In genomic region chr5:32453916-32454315, GRCh38 we compare ENCODE assay signal across 25 cellular contexts.
"Had no signal": no experiment of that assay in that cellular context is flagged by ENCODE, and none has a peak within 500 bp of the region (broad histone marks: within the 10 kb centered on the region; RNA-seq: fewer than 3 reads in every experiment).

No MANE protein-coding gene starts in this region.

- ATAC-seq: stimulated activated effector memory CD8-positive, alpha-beta T cell treated with anti-CD3 and anti-CD28 coated beads, Interleukin-12 subunit alpha, Interleukin-12 subunit beta, amount 100 ng/mL, for 72 hours; stimulated activated memory B cell treated with anti-CD40 and anti-IgM and Interleukin-4, amounts not matched to agents 10 μg/mL and 1 μg/mL and 100 μg/mL, for 72 hours; stimulated activated naive B cell treated with anti-CD40 and anti-IgM and Interleukin-4, amounts not matched to agents 10 μg/mL and 1 μg/mL and 100 μg/mL, for 72 hours; stimulated activated naive CD8-positive, alpha-beta T cell treated with anti-CD3 and anti-CD28 coated beads, Interleukin-15, amount 100 ng/mL, for 72 hours; stimulated activated naive CD8-positive, alpha-beta T cell treated with anti-CD3 and anti-CD28 coated beads, Interleukin-15, Interleukin-2, amounts not matched to agents 100 U/mL and 50 U/mL, for 24 hours; upper lobe of right lung had no signal

- H3K27ac ChIP-seq: stomach, suprapubic skin, testis, thoracic aorta, thyroid gland, tibial artery, tibial nerve, transverse colon, upper lobe of left lung, upper lobe of right lung, uterus, vagina had no signal

- H3K9me3 ChIP-seq: stomach, suprapubic skin, testis, thoracic aorta, thyroid gland, tibial artery, tibial nerve, transverse colon, upper lobe of left lung, upper lobe of right lung, uterus, vagina had no signal

- H3K4me3 ChIP-seq: stomach, suprapubic skin, testis, thoracic aorta, thyroid gland, tibial artery, tibial nerve, transverse colon, upper lobe of left lung, upper lobe of right lung, uterus, vagina had no signal

- DNase-seq: stimulated activated CD4-positive, alpha-beta T cell treated with anti-CD3 and anti-CD28 coated beads, Interleukin-2, amount 100 ng/mL, for 48 hours; stimulated activated CD4-positive, alpha-beta T cell treated with anti-CD3 and anti-CD28 coated beads, Interleukin-4, amount 100 ng/mL, for 1 hour; stimulated activated CD4-positive, alpha-beta T cell treated with anti-CD3 and anti-CD28 coated beads, Interleukin-4, amount 100 ng/mL, for 24 hours; stimulated activated CD4-positive, alpha-beta T cell treated with anti-CD3 and anti-CD28 coated beads, Interleukin-4, amount 100 ng/mL, for 4 hours; stimulated activated CD8-positive, alpha-beta memory T cell treated with anti-CD3 and anti-CD28 coated beads, Interleukin-4, amount 100 ng/mL, for 48 hours; stimulated activated naive B cell treated with anti-CD40 and anti-IgM and Interleukin-4, amounts not matched to agents 10 μg/mL and 1 μg/mL and 100 μg/mL, for 72 hours; stimulated activated naive CD4-positive, alpha-beta T cell; stimulated activated naive CD4-positive, alpha-beta T cell treated with Interleukin-2 at 50 U/mL for 16 hours; stimulated activated naive CD8-positive, alpha-beta T cell treated with anti-CD3 and anti-CD28 coated beads, Interleukin-15, amount 100 ng/mL, for 72 hours; stimulated activated naive CD8-positive, alpha-beta T cell treated with anti-CD3 and anti-CD28 coated beads, Interleukin-15, Interleukin-2, amounts not matched to agents 100 U/mL and 50 U/mL, for 24 hours; stomach; substantia nigra; testis; thyroid gland; tibial artery; transverse colon; upper lobe of left lung; upper lobe of right lung; uterus had no signal

- H3K27me3 ChIP-seq: stomach, testis, thyroid gland, tibial artery, tibial nerve, transverse colon, upper lobe of left lung, upper lobe of right lung, uterus, vagina had no signal

- H3K36me3 ChIP-seq: stomach, suprapubic skin, thoracic aorta, thyroid gland, tibial artery, tibial nerve, transverse colon, upper lobe of left lung, upper lobe of right lung, uterus, vagina had no signal

- H3K4me1 ChIP-seq: stomach, suprapubic skin, testis, thyroid gland, tibial artery, tibial nerve, transverse colon, upper lobe of left lung, upper lobe of right lung, uterus, vagina had no signal
